In the genomic region with DNA sequence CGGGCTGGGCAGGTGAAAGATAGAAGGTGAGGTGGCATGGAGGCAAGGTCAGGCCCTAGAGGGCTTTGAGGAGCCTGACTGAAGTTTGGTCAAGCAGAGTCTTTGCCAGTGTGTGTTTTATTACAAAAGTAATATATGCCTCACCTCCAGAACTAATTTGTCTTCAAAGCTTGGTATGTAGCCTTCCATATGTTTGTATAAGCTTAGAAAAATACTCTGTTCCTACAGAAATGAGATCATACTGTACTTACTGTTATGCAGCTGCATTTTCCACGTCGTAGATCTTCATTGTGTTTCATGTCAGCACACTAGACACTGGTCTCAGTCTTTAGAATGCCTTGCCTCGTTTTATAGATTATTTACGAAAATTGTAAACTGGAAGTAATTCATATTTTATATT, we compare ENCODE assay signal across 1 cellular context.
TF ChIP-seq lines count a peak whose summit lies in the region.

No MANE protein-coding gene starts in this region.

TF ChIP-seq in HEK293, 187 proteins besides CTCF, POLR2A, EP300 and RAD21 (continued from another document):
- TF ChIP-seq, protein P1, sequence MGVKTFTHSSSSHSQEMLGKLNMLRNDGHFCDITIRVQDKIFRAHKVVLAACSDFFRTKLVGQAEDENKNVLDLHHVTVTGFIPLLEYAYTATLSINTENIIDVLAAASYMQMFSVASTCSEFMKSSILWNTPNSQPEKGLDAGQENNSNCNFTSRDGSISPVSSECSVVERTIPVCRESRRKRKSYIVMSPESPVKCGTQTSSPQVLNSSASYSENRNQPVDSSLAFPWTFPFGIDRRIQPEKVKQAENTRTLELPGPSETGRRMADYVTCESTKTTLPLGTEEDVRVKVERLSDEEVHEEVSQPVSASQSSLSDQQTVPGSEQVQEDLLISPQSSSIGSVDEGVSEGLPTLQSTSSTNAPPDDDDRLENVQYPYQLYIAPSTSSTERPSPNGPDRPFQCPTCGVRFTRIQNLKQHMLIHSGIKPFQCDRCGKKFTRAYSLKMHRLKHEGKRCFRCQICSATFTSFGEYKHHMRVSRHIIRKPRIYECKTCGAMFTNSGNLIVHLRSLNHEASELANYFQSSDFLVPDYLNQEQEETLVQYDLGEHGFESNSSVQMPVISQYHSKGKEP (tag by site-specific recombination; IDR thresholded peaks at IDR 0.05) = peak; percentile 95
- TF ChIP-seq RBAK (tag by site-specific recombination; IDR thresholded peaks at IDR 0.05) (no peak), ZNF335 (tag by site-specific recombination; conservative IDR thresholded peaks at IDR 0.05) (peak; percentile 24; the same call in 1 of the 2 replicates), ZNF670 (tag by site-specific recombination; IDR thresholded peaks at IDR 0.05; ENCODE audit: low read depth) (no peak), ZNF366 (tag by site-specific recombination; conservative IDR thresholded peaks at IDR 0.05) (peak; percentile 89), ZNF426 (tag by site-specific recombination; IDR thresholded peaks at IDR 0.05) (no peak), GLIS2 (tag by site-specific recombination; IDR thresholded peaks at IDR 0.05) (no peak), GLI2 (tag by site-specific recombination; IDR thresholded peaks at IDR 0.05; ENCODE audit: borderline replicate concordance, low read depth) (0 out of 2 replicates have a peak, but pooled peaks have one; percentile 50), ZNF544 (tag by site-specific recombination; IDR thresholded peaks at IDR 0.05) (no peak), TCF7L2 (IDR thresholded peaks at IDR 0.05; ENCODE audit: borderline replicate concordance, low read depth, low read length) (0 out of 2 replicates have a peak, but pooled peaks have one; percentile 30), ZSCAN30 (tag by site-specific recombination; IDR thresholded peaks at IDR 0.05) (peak; percentile 67; the same call in 1 of the 2 replicates), ZNF792 (tag by site-specific recombination; IDR thresholded peaks at IDR 0.05) (no peak), FEZF1 (tag by site-specific recombination; IDR thresholded peaks at IDR 0.05) (0 out of 2 replicates have a peak, but pooled peaks have one; percentile 7), ZNF843 (tag by site-specific recombination; IDR thresholded peaks at IDR 0.05) (peak; percentile 69), ZEB2 (tag by site-specific recombination; IDR thresholded peaks at IDR 0.05) (peak; percentile 88), WT1 (tag by site-specific recombination; IDR thresholded peaks at IDR 0.05) (peak; percentile 52; the same call in 1 of the 2 replicates), ZNF600 (tag by site-specific recombination; IDR thresholded peaks at IDR 0.05) (peak; percentile 91), ZSCAN23 (tag by site-specific recombination; IDR thresholded peaks at IDR 0.05) (peak; percentile 67; the same call in 1 of the 2 replicates), BCL11A (tag by site-specific recombination; IDR thresholded peaks at IDR 0.05; ENCODE audit: low read depth) (peak; percentile 17; the same call in 1 of the 2 replicates), ZBTB48 (tag by site-specific recombination; IDR thresholded peaks at IDR 0.05) (no peak), ZNF394 (tag by site-specific recombination; IDR thresholded peaks at IDR 0.05; ENCODE audit: borderline replicate concordance) (peak; percentile 16; the same call in 1 of the 2 replicates), ZBTB17 (tag by site-specific recombination; IDR thresholded peaks at IDR 0.05) (0 out of 2 replicates have a peak, but pooled peaks have one; percentile 42), ZNF629 (tag by site-specific recombination; IDR thresholded peaks at IDR 0.05) (peak; percentile 91), KLF10 (tag by site-specific recombination; IDR thresholded peaks at IDR 0.05) (peak; percentile 61; the same call in 1 of the 2 replicates), ZNF561 (tag by site-specific recombination; IDR thresholded peaks at IDR 0.05; ENCODE audit: borderline replicate concordance) (no peak), ZNF660 (tag by site-specific recombination; IDR thresholded peaks at IDR 0.05) (no peak), ZNF76 (tag by site-specific recombination; IDR thresholded peaks at IDR 0.05; ENCODE audit: borderline replicate concordance, low read depth) (0 out of 2 replicates have a peak, but pooled peaks have one; percentile 21), ZNF140 (tag by site-specific recombination; IDR thresholded peaks at IDR 0.05) (no peak)
- TF ChIP-seq, protein P2, sequence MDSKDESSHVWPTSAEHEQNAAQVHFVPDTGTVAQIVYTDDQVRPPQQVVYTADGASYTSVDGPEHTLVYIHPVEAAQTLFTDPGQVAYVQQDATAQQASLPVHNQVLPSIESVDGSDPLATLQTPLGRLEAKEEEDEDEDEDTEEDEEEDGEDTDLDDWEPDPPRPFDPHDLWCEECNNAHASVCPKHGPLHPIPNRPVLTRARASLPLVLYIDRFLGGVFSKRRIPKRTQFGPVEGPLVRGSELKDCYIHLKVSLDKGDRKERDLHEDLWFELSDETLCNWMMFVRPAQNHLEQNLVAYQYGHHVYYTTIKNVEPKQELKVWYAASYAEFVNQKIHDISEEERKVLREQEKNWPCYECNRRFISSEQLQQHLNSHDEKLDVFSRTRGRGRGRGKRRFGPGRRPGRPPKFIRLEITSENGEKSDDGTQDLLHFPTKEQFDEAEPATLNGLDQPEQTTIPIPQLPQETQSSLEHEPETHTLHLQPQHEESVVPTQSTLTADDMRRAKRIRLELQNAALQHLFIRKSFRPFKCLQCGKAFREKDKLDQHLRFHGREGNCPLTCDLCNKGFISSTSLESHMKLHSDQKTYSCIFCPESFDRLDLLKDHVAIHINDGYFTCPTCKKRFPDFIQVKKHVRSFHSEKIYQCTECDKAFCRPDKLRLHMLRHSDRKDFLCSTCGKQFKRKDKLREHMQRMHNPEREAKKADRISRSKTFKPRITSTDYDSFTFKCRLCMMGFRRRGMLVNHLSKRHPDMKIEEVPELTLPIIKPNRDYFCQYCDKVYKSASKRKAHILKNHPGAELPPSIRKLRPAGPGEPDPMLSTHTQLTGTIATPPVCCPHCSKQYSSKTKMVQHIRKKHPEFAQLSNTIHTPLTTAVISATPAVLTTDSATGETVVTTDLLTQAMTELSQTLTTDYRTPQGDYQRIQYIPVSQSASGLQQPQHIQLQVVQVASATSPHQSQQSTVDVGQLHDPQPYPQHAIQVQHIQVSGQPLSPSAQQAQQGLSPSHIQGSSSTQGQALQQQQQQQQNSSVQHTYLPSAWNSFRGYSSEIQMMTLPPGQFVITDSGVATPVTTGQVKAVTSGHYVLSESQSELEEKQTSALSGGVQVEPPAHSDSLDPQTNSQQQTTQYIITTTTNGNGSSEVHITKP (tag by site-specific recombination; IDR thresholded peaks at IDR 0.05) = peak; percentile 46; the same call in 1 of the 2 replicates
- TF ChIP-seq, protein P3, sequence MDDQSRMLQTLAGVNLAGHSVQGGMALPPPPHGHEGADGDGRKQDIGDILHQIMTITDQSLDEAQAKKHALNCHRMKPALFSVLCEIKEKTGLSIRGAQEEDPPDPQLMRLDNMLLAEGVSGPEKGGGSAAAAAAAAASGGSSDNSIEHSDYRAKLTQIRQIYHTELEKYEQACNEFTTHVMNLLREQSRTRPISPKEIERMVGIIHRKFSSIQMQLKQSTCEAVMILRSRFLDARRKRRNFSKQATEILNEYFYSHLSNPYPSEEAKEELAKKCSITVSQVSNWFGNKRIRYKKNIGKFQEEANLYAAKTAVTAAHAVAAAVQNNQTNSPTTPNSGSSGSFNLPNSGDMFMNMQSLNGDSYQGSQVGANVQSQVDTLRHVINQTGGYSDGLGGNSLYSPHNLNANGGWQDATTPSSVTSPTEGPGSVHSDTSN (CRISPR knock-in tag; IDR thresholded peaks at IDR 0.05) = no peak
- TF ChIP-seq, protein P4, sequence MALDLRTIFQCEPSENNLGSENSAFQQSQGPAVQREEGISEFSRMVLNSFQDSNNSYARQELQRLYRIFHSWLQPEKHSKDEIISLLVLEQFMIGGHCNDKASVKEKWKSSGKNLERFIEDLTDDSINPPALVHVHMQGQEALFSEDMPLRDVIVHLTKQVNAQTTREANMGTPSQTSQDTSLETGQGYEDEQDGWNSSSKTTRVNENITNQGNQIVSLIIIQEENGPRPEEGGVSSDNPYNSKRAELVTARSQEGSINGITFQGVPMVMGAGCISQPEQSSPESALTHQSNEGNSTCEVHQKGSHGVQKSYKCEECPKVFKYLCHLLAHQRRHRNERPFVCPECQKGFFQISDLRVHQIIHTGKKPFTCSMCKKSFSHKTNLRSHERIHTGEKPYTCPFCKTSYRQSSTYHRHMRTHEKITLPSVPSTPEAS (tag by site-specific recombination; IDR thresholded peaks at IDR 0.05) = peak; percentile 57
- TF ChIP-seq, protein P5, sequence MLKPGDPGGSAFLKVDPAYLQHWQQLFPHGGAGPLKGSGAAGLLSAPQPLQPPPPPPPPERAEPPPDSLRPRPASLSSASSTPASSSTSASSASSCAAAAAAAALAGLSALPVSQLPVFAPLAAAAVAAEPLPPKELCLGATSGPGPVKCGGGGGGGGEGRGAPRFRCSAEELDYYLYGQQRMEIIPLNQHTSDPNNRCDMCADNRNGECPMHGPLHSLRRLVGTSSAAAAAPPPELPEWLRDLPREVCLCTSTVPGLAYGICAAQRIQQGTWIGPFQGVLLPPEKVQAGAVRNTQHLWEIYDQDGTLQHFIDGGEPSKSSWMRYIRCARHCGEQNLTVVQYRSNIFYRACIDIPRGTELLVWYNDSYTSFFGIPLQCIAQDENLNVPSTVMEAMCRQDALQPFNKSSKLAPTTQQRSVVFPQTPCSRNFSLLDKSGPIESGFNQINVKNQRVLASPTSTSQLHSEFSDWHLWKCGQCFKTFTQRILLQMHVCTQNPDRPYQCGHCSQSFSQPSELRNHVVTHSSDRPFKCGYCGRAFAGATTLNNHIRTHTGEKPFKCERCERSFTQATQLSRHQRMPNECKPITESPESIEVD (tag by site-specific recombination; IDR thresholded peaks at IDR 0.05) = peak; percentile 98
- TF ChIP-seq, protein P6, sequence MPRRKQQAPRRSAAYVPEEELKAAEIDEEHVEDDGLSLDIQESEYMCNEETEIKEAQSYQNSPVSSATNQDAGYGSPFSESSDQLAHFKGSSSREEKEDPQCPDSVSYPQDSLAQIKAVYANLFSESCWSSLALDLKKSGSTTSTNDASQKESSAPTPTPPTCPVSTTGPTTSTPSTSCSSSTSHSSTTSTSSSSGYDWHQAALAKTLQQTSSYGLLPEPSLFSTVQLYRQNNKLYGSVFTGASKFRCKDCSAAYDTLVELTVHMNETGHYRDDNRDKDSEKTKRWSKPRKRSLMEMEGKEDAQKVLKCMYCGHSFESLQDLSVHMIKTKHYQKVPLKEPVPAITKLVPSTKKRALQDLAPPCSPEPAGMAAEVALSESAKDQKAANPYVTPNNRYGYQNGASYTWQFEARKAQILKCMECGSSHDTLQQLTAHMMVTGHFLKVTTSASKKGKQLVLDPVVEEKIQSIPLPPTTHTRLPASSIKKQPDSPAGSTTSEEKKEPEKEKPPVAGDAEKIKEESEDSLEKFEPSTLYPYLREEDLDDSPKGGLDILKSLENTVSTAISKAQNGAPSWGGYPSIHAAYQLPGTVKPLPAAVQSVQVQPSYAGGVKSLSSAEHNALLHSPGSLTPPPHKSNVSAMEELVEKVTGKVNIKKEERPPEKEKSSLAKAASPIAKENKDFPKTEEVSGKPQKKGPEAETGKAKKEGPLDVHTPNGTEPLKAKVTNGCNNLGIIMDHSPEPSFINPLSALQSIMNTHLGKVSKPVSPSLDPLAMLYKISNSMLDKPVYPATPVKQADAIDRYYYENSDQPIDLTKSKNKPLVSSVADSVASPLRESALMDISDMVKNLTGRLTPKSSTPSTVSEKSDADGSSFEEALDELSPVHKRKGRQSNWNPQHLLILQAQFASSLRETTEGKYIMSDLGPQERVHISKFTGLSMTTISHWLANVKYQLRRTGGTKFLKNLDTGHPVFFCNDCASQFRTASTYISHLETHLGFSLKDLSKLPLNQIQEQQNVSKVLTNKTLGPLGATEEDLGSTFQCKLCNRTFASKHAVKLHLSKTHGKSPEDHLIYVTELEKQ (tag by site-specific recombination; IDR thresholded peaks at IDR 0.05; ENCODE audit: borderline replicate concordance) = peak; percentile 62; the same call in 1 of the 2 replicates
- TF ChIP-seq, protein P7, sequence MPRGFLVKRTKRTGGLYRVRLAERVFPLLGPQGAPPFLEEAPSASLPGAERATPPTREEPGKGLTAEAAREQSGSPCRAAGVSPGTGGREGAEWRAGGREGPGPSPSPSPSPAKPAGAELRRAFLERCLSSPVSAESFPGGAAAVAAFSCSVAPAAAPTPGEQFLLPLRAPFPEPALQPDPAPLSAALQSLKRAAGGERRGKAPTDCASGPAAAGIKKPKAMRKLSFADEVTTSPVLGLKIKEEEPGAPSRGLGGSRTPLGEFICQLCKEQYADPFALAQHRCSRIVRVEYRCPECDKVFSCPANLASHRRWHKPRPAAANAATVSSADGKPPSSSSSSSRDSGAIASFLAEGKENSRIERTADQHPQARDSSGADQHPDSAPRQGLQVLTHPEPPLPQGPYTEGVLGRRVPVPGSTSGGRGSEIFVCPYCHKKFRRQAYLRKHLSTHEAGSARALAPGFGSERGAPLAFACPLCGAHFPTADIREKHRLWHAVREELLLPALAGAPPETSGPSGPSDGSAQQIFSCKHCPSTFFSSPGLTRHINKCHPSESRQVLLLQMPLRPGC (tag by site-specific recombination; IDR thresholded peaks at IDR 0.05) = peak; percentile 84
- TF ChIP-seq, protein P8, sequence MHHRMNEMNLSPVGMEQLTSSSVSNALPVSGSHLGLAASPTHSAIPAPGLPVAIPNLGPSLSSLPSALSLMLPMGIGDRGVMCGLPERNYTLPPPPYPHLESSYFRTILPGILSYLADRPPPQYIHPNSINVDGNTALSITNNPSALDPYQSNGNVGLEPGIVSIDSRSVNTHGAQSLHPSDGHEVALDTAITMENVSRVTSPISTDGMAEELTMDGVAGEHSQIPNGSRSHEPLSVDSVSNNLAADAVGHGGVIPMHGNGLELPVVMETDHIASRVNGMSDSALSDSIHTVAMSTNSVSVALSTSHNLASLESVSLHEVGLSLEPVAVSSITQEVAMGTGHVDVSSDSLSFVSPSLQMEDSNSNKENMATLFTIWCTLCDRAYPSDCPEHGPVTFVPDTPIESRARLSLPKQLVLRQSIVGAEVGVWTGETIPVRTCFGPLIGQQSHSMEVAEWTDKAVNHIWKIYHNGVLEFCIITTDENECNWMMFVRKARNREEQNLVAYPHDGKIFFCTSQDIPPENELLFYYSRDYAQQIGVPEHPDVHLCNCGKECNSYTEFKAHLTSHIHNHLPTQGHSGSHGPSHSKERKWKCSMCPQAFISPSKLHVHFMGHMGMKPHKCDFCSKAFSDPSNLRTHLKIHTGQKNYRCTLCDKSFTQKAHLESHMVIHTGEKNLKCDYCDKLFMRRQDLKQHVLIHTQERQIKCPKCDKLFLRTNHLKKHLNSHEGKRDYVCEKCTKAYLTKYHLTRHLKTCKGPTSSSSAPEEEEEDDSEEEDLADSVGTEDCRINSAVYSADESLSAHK (tag by site-specific recombination; IDR thresholded peaks at IDR 0.05) = no peak
